18 cellular contexts compared by ENCODE assay signal in genomic region chr11:115845872-115846271, GRCh38.
DNase-seq lines count a peak whose midpoint lies in the region; ATAC-seq, FAIRE-seq and TF ChIP-seq lines count a peak whose summit lies in the region.
"Had no signal": no experiment of that assay in that cellular context is flagged by ENCODE, and none has a peak within 500 bp of the region (broad histone marks: within the 10 kb centered on the region; RNA-seq: fewer than 3 reads in every experiment).

No MANE protein-coding gene starts in this region.

- H2AFZ ChIP-seq in astrocyte (ENCODE audit: low read depth, low read length) = no peak overlapping the region

- peaks cover 5% of the 10 kb centered on the region for H3K36me3 Mint-ChIP-seq in astrocyte (ENCODE audit: low read depth, unreplicated experiment)

- no peaks in the 10 kb centered on the region for H3K9me3 Mint-ChIP-seq in astrocyte (ENCODE audit: unreplicated experiment)
- H3K9me3 Mint-ChIP-seq: H9 had no signal

- no peak overlapping the region for H3K9ac ChIP-seq in astrocyte (ENCODE audit: low read length)

- FAIRE-seq in astrocyte (lab: Jason Lieb, UNC) = no peak
- FAIRE-seq: GM12892 had no signal

- H4K20me1 ChIP-seq in astrocyte (ENCODE audit: insufficient read depth, low read length) = no peaks in the 10 kb centered on the region

- H3K4me3 Mint-ChIP-seq in astrocyte (ENCODE audit: unreplicated experiment) = no peak overlapping the region
- H3K4me3 Mint-ChIP-seq: B cell; CD4-positive, alpha-beta T cell; H9 had no signal

- H3K27me3 ChIP-seq in left ventricle myocardium inferior (ENCODE audit: low read depth) (no peaks in the 10 kb centered on the region), astrocyte (ENCODE audit: insufficient read depth, low read length) (no peaks in the 10 kb centered on the region)

- H3K27ac Mint-ChIP-seq in astrocyte (ENCODE audit: unreplicated experiment) = no peak overlapping the region
- H3K27ac Mint-ChIP-seq: B cell; CD4-positive, alpha-beta T cell; H9 had no signal

- H3K4me3 ChIP-seq in left ventricle myocardium inferior (no peak overlapping the region), astrocyte (ENCODE audit: insufficient read depth, low read depth, low read length) (no peak overlapping the region)

- TF ChIP-seq CTCF in left ventricle myocardium inferior (IDR thresholded peaks at IDR 0.05; ENCODE audit: borderline replicate concordance) (no peak), astrocyte (IDR thresholded peaks at IDR 0.05; ENCODE audit: insufficient read depth, low read depth, low read length) (no peak)

- H3K4me2 ChIP-seq in astrocyte (ENCODE audit: low read length) = no peak overlapping the region

- peaks cover 30% of the 10 kb centered on the region for H3K4me1 Mint-ChIP-seq in astrocyte (ENCODE audit: low read depth, unreplicated experiment)
- H3K4me1 Mint-ChIP-seq: B cell had no signal

- H3K36me3 ChIP-seq in left ventricle myocardium inferior (no peaks in the 10 kb centered on the region), astrocyte (ENCODE audit: insufficient read depth, low read length) (no peaks in the 10 kb centered on the region)

- H3K79me2 ChIP-seq in astrocyte (ENCODE audit: insufficient read depth, low read length) = no peaks in the 10 kb centered on the region

- ATAC-seq in Right ventricle myocardium superior (ENCODE audit: poor library complexity) = peak; percentile 18

- no peak overlapping the region for H3K27ac ChIP-seq in left ventricle myocardium inferior (replicated peaks)
- H3K27ac ChIP-seq in astrocyte (ENCODE audit: low read depth, low read length) = no peak overlapping the region

- intact Hi-C loops in Right ventricle myocardium superior (cut with DNase I) (no loop called here), left ventricle myocardium inferior (cut with micrococcal nuclease) (no loop called here)

- DNase-seq in Right ventricle myocardium superior (no peak), left ventricle myocardium inferior (no peak), NCI-H446 (lab: John Stamatoyannopoulos, UW) (peak; percentile 26 to 74), astrocyte (ENCODE audit: low read depth) (peak; percentile 1), myocyte (ENCODE audit: low read depth) (peak; percentile 32), Kasumi-1 (lab: John Stamatoyannopoulos, UW) (no peak), NCI-H774 (lab: John Stamatoyannopoulos, UW) (no peak), iPS-NIHi11 (ENCODE audit: low spot score) (no peak)
- DNase-seq: ACHN; C1 segment of cervical spinal cord; Calu3; CD4-positive, alpha-beta T cell; DND-41; GDM1; GOT3; H9 had no signal

- H3K4me1 ChIP-seq in left ventricle myocardium inferior (peaks cover 13% of the 10 kb centered on the region), astrocyte (ENCODE audit: insufficient read depth, low read length) (no peaks in the 10 kb centered on the region)

- H3K9me3 ChIP-seq in left ventricle myocardium inferior (replicated peaks) (peaks cover 17% of the 10 kb centered on the region), astrocyte (ENCODE audit: insufficient read depth, low read depth, low read length) (no peaks in the 10 kb centered on the region)

- H3K27me3 Mint-ChIP-seq in astrocyte (ENCODE audit: low read depth, unreplicated experiment) = peaks cover 9% of the 10 kb centered on the region
- H3K27me3 Mint-ChIP-seq: B cell; CD4-positive, alpha-beta T cell had no signal

Comparison
In these comparisons a context has a peak if more than half of its experiments do, and no peak if none do; other contexts are left out.
1. DNase-seq: peak in NCI-H446 (2 of 2), astrocyte (single experiment) and myocyte (single experiment); none in Right ventricle myocardium superior (single experiment), left ventricle myocardium inferior (single experiment), Kasumi-1 (0 of 2), NCI-H774 (single experiment) and iPS-NIHi11 (single experiment).